In the genomic region with DNA sequence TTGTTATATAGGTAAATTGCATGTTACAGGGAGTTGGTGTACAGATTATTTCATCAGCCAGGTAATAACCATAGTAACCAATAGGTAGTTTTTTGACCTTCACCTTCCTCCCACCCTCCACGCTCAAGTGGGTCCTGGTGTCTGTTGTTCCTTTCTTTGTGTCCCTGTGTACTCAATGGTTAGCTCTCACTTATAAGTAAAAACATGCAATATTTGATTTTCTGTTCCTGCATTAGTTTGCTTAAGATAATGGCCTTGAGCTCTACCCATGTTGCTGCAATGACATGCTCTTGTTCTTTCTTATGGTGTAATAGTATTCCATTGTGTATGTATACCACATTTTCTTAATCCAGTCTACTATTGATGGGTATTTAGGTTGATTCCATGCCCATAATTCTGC, we compare ENCODE assay signal across 1 cellular context.
TF ChIP-seq lines count a peak whose summit lies in the region.

No MANE protein-coding gene starts in this region.

TF ChIP-seq in HepG2, 621 proteins besides CTCF, POLR2A, EP300 and RAD21 (continued from another document and continues in another):
- TF ChIP-seq, protein P1, sequence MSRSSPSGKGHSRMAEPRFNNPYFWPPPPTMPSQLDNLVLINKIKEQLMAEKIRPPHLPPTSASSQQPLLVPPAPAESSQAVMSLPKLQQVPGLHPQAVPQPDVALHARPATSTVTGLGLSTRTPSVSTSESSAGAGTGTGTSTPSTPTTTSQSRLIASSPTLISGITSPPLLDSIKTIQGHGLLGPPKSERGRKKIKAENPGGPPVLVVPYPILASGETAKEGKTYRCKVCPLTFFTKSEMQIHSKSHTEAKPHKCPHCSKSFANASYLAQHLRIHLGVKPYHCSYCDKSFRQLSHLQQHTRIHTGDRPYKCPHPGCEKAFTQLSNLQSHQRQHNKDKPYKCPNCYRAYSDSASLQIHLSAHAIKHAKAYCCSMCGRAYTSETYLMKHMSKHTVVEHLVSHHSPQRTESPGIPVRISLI (CRISPR knock-in tag; IDR thresholded peaks at IDR 0.05; ENCODE audit: borderline replicate concordance) = peak; percentile 30; the same call in 1 of the 2 replicates
- TF ChIP-seq RBAK (CRISPR knock-in tag; IDR thresholded peaks at IDR 0.05) (no peak), STAT5B (CRISPR knock-in tag; IDR thresholded peaks at IDR 0.05) (no peak), ZSCAN22 (CRISPR knock-in tag; IDR thresholded peaks at IDR 0.05) (no peak), ATF7 (IDR thresholded peaks at IDR 0.05) (0 out of 2 replicates have a peak, but pooled peaks have one; percentile 25), ATF7 (CRISPR knock-in tag; IDR thresholded peaks at IDR 0.05) (no peak; the same call in 1 of the 2 replicates), ZNF552 (CRISPR knock-in tag; IDR thresholded peaks at IDR 0.05; ENCODE audit: borderline replicate concordance) (no peak), SNRNP70 (IDR thresholded peaks at IDR 0.05; ENCODE audit: low read depth, low read length) (no peak), GABPB1 (CRISPR knock-in tag; IDR thresholded peaks at IDR 0.05) (no peak), EEA1 (CRISPR knock-in tag; IDR thresholded peaks at IDR 0.05; ENCODE audit: borderline replicate concordance) (no peak), TBX3 (IDR thresholded peaks at IDR 0.05; ENCODE audit: borderline replicate concordance) (0 out of 2 replicates have a peak, but pooled peaks have one; percentile 71), ARNT2 (CRISPR knock-in tag; IDR thresholded peaks at IDR 0.05; ENCODE audit: low read depth) (no peak), NFKBIZ (CRISPR knock-in tag; IDR thresholded peaks at IDR 0.05) (no peak; the same call in 1 of the 2 replicates), MLLT10 (CRISPR knock-in tag; IDR thresholded peaks at IDR 0.05) (no peak), FIP1L1 (IDR thresholded peaks at IDR 0.05; ENCODE audit: borderline replicate concordance, insufficient read depth, low read depth, low read length) (no peak), ZFP36 (IDR thresholded peaks at IDR 0.05; ENCODE audit: borderline replicate concordance, low read depth, low read length, partially characterized antibody) (no peak), ZNF235 (CRISPR knock-in tag; IDR thresholded peaks at IDR 0.05; ENCODE audit: borderline replicate concordance) (no peak), ZNF543 (CRISPR knock-in tag; IDR thresholded peaks at IDR 0.05) (peak; percentile 52; the same call in 1 of the 2 replicates), HOXA5 (CRISPR knock-in tag; IDR thresholded peaks at IDR 0.05) (no peak), ZNF724P (CRISPR knock-in tag; IDR thresholded peaks at IDR 0.05; ENCODE audit: borderline replicate concordance) (no peak), PAX8 (CRISPR knock-in tag; IDR thresholded peaks at IDR 0.05; ENCODE audit: borderline replicate concordance) (no peak), KLF9 (CRISPR knock-in tag; IDR thresholded peaks at IDR 0.05; ENCODE audit: low read depth) (no peak), ZNF879 (CRISPR knock-in tag; IDR thresholded peaks at IDR 0.05) (no peak), HIVEP1 (CRISPR knock-in tag; IDR thresholded peaks at IDR 0.05) (no peak), HDAC1 (CRISPR knock-in tag; IDR thresholded peaks at IDR 0.05) (0 out of 2 replicates have a peak, but pooled peaks have one; percentile 51), ZNF557 (CRISPR knock-in tag; IDR thresholded peaks at IDR 0.05) (no peak), ZNF430 (CRISPR knock-in tag; IDR thresholded peaks at IDR 0.05) (no peak), WIZ (CRISPR knock-in tag; IDR thresholded peaks at IDR 0.05) (no peak), ZSCAN21 (CRISPR knock-in tag; IDR thresholded peaks at IDR 0.05; ENCODE audit: borderline replicate concordance) (no peak), NCOA2 (CRISPR knock-in tag; IDR thresholded peaks at IDR 0.05) (peak; percentile 92), ZNF652 (CRISPR knock-in tag; IDR thresholded peaks at IDR 0.05; ENCODE audit: borderline replicate concordance, low read depth) (no peak), FOSL1 (CRISPR knock-in tag; IDR thresholded peaks at IDR 0.05; ENCODE audit: borderline replicate concordance) (no peak), SNAPC2 (CRISPR knock-in tag; IDR thresholded peaks at IDR 0.05) (no peak), ZMYM4 (CRISPR knock-in tag; IDR thresholded peaks at IDR 0.05) (peak; percentile 89), ZNF383 (CRISPR knock-in tag; IDR thresholded peaks at IDR 0.05; ENCODE audit: borderline replicate concordance) (no peak)
- TF ChIP-seq, protein P2, sequence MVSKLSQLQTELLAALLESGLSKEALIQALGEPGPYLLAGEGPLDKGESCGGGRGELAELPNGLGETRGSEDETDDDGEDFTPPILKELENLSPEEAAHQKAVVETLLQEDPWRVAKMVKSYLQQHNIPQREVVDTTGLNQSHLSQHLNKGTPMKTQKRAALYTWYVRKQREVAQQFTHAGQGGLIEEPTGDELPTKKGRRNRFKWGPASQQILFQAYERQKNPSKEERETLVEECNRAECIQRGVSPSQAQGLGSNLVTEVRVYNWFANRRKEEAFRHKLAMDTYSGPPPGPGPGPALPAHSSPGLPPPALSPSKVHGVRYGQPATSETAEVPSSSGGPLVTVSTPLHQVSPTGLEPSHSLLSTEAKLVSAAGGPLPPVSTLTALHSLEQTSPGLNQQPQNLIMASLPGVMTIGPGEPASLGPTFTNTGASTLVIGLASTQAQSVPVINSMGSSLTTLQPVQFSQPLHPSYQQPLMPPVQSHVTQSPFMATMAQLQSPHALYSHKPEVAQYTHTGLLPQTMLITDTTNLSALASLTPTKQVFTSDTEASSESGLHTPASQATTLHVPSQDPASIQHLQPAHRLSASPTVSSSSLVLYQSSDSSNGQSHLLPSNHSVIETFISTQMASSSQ (IDR thresholded peaks at IDR 0.05; ENCODE audit: low read depth) = peak; percentile 54
- TF ChIP-seq, protein P2 (CRISPR knock-in tag; IDR thresholded peaks at IDR 0.05; ENCODE audit: borderline replicate concordance) = peak; percentile 19; the same call in 1 of the 2 replicates
- TF ChIP-seq, protein P3, sequence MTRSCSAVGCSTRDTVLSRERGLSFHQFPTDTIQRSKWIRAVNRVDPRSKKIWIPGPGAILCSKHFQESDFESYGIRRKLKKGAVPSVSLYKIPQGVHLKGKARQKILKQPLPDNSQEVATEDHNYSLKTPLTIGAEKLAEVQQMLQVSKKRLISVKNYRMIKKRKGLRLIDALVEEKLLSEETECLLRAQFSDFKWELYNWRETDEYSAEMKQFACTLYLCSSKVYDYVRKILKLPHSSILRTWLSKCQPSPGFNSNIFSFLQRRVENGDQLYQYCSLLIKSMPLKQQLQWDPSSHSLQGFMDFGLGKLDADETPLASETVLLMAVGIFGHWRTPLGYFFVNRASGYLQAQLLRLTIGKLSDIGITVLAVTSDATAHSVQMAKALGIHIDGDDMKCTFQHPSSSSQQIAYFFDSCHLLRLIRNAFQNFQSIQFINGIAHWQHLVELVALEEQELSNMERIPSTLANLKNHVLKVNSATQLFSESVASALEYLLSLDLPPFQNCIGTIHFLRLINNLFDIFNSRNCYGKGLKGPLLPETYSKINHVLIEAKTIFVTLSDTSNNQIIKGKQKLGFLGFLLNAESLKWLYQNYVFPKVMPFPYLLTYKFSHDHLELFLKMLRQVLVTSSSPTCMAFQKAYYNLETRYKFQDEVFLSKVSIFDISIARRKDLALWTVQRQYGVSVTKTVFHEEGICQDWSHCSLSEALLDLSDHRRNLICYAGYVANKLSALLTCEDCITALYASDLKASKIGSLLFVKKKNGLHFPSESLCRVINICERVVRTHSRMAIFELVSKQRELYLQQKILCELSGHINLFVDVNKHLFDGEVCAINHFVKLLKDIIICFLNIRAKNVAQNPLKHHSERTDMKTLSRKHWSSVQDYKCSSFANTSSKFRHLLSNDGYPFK (CRISPR knock-in tag; IDR thresholded peaks at IDR 0.05; ENCODE audit: borderline replicate concordance) = no peak
- TF ChIP-seq, protein P4, sequence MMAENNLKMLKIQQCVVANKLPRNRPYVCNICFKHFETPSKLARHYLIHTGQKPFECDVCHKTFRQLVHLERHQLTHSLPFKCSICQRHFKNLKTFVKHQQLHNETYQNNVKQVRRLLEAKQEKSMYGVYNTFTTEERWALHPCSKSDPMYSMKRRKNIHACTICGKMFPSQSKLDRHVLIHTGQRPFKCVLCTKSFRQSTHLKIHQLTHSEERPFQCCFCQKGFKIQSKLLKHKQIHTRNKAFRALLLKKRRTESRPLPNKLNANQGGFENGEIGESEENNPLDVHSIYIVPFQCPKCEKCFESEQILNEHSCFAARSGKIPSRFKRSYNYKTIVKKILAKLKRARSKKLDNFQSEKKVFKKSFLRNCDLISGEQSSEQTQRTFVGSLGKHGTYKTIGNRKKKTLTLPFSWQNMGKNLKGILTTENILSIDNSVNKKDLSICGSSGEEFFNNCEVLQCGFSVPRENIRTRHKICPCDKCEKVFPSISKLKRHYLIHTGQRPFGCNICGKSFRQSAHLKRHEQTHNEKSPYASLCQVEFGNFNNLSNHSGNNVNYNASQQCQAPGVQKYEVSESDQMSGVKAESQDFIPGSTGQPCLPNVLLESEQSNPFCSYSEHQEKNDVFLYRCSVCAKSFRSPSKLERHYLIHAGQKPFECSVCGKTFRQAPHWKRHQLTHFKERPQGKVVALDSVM (CRISPR knock-in tag; IDR thresholded peaks at IDR 0.05) = no peak
- TF ChIP-seq, protein P5, sequence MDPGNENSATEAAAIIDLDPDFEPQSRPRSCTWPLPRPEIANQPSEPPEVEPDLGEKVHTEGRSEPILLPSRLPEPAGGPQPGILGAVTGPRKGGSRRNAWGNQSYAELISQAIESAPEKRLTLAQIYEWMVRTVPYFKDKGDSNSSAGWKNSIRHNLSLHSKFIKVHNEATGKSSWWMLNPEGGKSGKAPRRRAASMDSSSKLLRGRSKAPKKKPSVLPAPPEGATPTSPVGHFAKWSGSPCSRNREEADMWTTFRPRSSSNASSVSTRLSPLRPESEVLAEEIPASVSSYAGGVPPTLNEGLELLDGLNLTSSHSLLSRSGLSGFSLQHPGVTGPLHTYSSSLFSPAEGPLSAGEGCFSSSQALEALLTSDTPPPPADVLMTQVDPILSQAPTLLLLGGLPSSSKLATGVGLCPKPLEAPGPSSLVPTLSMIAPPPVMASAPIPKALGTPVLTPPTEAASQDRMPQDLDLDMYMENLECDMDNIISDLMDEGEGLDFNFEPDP (CRISPR knock-in tag; conservative IDR thresholded peaks at IDR 0.05) = no peak
- TF ChIP-seq, protein P6, sequence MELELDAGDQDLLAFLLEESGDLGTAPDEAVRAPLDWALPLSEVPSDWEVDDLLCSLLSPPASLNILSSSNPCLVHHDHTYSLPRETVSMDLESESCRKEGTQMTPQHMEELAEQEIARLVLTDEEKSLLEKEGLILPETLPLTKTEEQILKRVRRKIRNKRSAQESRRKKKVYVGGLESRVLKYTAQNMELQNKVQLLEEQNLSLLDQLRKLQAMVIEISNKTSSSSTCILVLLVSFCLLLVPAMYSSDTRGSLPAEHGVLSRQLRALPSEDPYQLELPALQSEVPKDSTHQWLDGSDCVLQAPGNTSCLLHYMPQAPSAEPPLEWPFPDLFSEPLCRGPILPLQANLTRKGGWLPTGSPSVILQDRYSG (CRISPR knock-in tag; IDR thresholded peaks at IDR 0.05) = no peak
- TF ChIP-seq, protein P7, sequence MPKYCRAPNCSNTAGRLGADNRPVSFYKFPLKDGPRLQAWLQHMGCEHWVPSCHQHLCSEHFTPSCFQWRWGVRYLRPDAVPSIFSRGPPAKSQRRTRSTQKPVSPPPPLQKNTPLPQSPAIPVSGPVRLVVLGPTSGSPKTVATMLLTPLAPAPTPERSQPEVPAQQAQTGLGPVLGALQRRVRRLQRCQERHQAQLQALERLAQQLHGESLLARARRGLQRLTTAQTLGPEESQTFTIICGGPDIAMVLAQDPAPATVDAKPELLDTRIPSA (CRISPR knock-in tag; IDR thresholded peaks at IDR 0.05; ENCODE audit: borderline replicate concordance) = no peak
- TF ChIP-seq, protein P8, sequence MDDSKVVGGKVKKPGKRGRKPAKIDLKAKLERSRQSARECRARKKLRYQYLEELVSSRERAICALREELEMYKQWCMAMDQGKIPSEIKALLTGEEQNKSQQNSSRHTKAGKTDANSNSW (CRISPR knock-in tag; IDR thresholded peaks at IDR 0.05; ENCODE audit: borderline replicate concordance) = no peak
- TF ChIP-seq, protein P9, sequence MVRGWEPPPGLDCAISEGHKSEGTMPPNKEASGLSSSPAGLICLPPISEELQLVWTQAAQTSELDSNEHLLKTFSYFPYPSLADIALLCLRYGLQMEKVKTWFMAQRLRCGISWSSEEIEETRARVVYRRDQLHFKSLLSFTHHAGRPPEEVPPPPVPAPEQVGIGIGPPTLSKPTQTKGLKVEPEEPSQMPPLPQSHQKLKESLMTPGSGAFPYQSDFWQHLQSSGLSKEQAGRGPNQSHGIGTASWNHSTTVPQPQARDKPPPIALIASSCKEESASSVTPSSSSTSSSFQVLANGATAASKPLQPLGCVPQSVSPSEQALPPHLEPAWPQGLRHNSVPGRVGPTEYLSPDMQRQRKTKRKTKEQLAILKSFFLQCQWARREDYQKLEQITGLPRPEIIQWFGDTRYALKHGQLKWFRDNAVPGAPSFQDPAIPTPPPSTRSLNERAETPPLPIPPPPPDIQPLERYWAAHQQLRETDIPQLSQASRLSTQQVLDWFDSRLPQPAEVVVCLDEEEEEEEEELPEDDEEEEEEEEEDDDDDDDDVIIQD (CRISPR knock-in tag; IDR thresholded peaks at IDR 0.05; ENCODE audit: low read depth) = peak; percentile 76
- TF ChIP-seq, protein P10, sequence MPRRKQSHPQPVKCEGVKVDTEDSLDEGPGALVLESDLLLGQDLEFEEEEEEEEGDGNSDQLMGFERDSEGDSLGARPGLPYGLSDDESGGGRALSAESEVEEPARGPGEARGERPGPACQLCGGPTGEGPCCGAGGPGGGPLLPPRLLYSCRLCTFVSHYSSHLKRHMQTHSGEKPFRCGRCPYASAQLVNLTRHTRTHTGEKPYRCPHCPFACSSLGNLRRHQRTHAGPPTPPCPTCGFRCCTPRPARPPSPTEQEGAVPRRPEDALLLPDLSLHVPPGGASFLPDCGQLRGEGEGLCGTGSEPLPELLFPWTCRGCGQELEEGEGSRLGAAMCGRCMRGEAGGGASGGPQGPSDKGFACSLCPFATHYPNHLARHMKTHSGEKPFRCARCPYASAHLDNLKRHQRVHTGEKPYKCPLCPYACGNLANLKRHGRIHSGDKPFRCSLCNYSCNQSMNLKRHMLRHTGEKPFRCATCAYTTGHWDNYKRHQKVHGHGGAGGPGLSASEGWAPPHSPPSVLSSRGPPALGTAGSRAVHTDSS (CRISPR knock-in tag; conservative IDR thresholded peaks at IDR 0.05) = no peak
